8 cellular contexts compared by ENCODE assay signal in the genomic region with DNA sequence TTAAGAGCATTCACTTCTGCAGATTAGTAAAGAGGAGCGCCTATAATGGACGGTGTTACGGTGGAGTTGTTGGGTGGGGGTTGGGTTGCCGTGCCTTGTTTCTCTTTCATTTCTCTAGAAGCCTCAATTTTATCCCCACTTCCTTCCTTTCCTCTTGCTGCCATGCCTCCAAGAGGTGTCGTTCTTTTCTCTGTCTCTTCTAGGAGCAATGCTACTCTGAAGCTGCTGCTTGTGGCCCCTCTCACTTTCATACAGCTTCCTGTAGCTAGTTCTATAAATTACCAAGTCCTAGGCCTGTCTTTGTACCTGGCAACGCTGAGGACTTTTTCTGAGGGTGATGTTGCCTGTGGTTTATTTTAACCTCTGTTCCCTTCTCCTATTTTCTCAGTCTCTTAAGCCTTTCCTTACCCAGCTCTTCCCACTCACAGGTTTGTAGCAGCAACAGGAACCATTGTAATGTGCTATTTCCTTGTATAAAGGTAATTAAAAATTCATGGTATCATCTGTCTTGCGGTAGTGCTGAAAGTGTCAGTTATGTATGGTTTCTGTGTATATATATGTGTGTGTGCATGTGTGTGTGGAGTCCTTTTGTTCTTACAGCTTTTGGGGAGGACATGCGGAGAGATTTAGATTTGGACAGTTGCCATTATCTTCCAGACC. TPM values are rescaled to one million over a fixed set of nuclear protein-coding genes. Genes with fewer than 3 reads are reported as not detected.
DNase-seq lines count a peak whose midpoint lies in the region; ATAC-seq, FAIRE-seq and TF ChIP-seq lines count a peak whose summit lies in the region.
"Had no signal": no experiment of that assay in that cellular context is flagged by ENCODE, and none has a peak within 500 bp of the region (broad histone marks: within the 10 kb centered on the region; RNA-seq: fewer than 3 reads in every experiment).

No MANE protein-coding gene starts in this region.

- no peak overlapping the region for H3K4me3 ChIP-seq in K562

- no peak overlapping the region for H3K4me3 Mint-ChIP-seq in nephron progenitor cell
- H3K4me3 Mint-ChIP-seq: activated naive CD8-positive, alpha-beta T cell had no signal

- CTCF ChIA-PET in K562 (lab: Yijun Ruan, JAX; ENCODE audit: low intra/inter-chr PET ratio) = no interaction called here

- peaks cover 0 to 7% of the 10 kb centered on the region in 2 experiments; a peak in 3 of 5 replicates for H3K4me1 ChIP-seq in K562 (replicated peaks in 1 of 2; ENCODE audit: control insufficient read depth in 2 of 2, insufficient read depth in 2 of 2, low read length in 2 of 2)

- H3K27me3 ChIP-seq in K562 (ENCODE audit: control insufficient read depth in 2 of 2, insufficient read depth in 2 of 2, low read length in 2 of 2) = no peaks in the 10 kb centered on the region

- FAIRE-seq in K562 (lab: Jason Lieb, UNC) = no peak

- POLR2A ChIA-PET in K562 (lab: Yijun Ruan, JAX) = interaction anchor here (0.6 to 1.1 kb wide), 3 partner anchors 10 to 54 kb away, joined by 3 to 4 read pairs (median 3); no protein-coding TSS in a partner anchor

- no peak for TF ChIP-seq POLR2A in K562 (conservative IDR thresholded peaks at IDR 0.05)

- peaks cover 21% of the 10 kb centered on the region; the same call in 2 of the 3 replicates for H3K79me2 ChIP-seq in K562 (ENCODE audit: control insufficient read depth, insufficient read depth, low read length)

- H3K9me3 ChIP-seq in K562 (replicated peaks; ENCODE audit: control insufficient read depth, insufficient read depth, low read depth, low read length) = no peaks in the 10 kb centered on the region

- H3K9me1 ChIP-seq in K562 (ENCODE audit: control insufficient read depth, insufficient read depth, low read length) = no peaks in the 10 kb centered on the region

- ATAC-seq in GM19023 (IDR thresholded peaks at IDR 0.05; ENCODE audit: unreplicated experiment) = peak; percentile 88
- peak; percentile 81 for ATAC-seq in HG02973 (IDR thresholded peaks at IDR 0.05; ENCODE audit: unreplicated experiment)
- peak; percentile 79 for ATAC-seq in K562

- 18% methylated on average over 7 of the region's 8 CpGs for WGBS in K562 (ENCODE audit: insufficient coverage, low coverage, missing lambda C conversion rate)

- H3K27ac Mint-ChIP-seq in nephron progenitor cell = no peak overlapping the region
- H3K27ac Mint-ChIP-seq: activated naive CD8-positive, alpha-beta T cell had no signal

- peak overlapping the region; percentile 56 for H3K4me2 ChIP-seq in K562 (ENCODE audit: insufficient read depth, low read length)

- H3K27me3 Mint-ChIP-seq in nephron progenitor cell (ENCODE audit: low read depth, poor library complexity) = no peaks in the 10 kb centered on the region
- H3K27me3 Mint-ChIP-seq: activated naive CD8-positive, alpha-beta T cell had no signal

- TF ChIP-seq RAD21 in K562 (CRISPR knock-in tag; conservative IDR thresholded peaks at IDR 0.05 in 1 of 2, IDR thresholded peaks at IDR 0.05 in 1 of 2) = no peak

- peaks cover 13% of the 10 kb centered on the region for H3K36me3 Mint-ChIP-seq in nephron progenitor cell (ENCODE audit: low read depth)

- H2AFZ ChIP-seq in K562 (ENCODE audit: low read depth, low read length) = peak overlapping the region; percentile 50; the same call in 1 of the 2 replicates

- no TSS peak for BruUV-seq in K562 (replicated peaks; lab: Mats Ljungman, UMichigan)

- H3K4me1 Mint-ChIP-seq in nephron progenitor cell = no peaks in the 10 kb centered on the region

- peak overlapping the region; percentile 43 for H3K27ac ChIP-seq in K562 (ENCODE audit: extremely low read depth, low read depth, low read length)

- in situ Hi-C loops in K562 (cut with MboI) = no loop called here

- intact Hi-C loops in K562 (cut with micrococcal nuclease) = loop anchor here (5.0 kb wide), 1 partner anchor 43 kb away; a partner anchor contains a TSS

- no peak for TF ChIP-seq EP300 in K562 (IDR thresholded peaks at IDR 0.05; ENCODE audit: low read length)

- peaks cover 24% of the 10 kb centered on the region for H3K9me3 Mint-ChIP-seq in nephron progenitor cell

- no peaks in the 10 kb centered on the region for H3K36me3 ChIP-seq in K562 (ENCODE audit: control insufficient read depth, insufficient read depth, low read length)

- no peak for TF ChIP-seq CTCF in K562 (IDR thresholded peaks at IDR 0.05 in 2 of 3, conservative IDR thresholded peaks at IDR 0.05 in 1 of 3; ENCODE audit: insufficient read depth in 2 of 3, low read depth in 1 of 3, low read length in 3 of 3)
- no peak for TF ChIP-seq CTCF in nephron progenitor cell (IDR thresholded peaks at IDR 0.05)

- 0 out of 4 replicates have a peak overlapping the region, but pooled peaks of 1 of the 2 experiments have one; percentile 38 for H3K9ac ChIP-seq in K562 (ENCODE audit: insufficient read depth in 1 of 2, low read depth in 2 of 2, low read length in 2 of 2)

- DNase-seq in OCI-M1 (lab: John Stamatoyannopoulos, UW) = peak; percentile 82
- peak in 2 of 4 experiments; percentile 8 to 14 for DNase-seq in K562 (ENCODE audit: extremely low read depth in 1 of 4, low spot score in 3 of 4)
- peak; percentile 46 for DNase-seq in stimulated activated CD4-positive, alpha-beta T cell treated with anti-CD3 and anti-CD28 coated beads, Interleukin-2, amount 100 ng/mL, for 4 hours (ENCODE audit: low read depth)
- DNase-seq in nephron progenitor cell = no peak
- DNase-seq in NCI-H1436 (lab: John Stamatoyannopoulos, UW) = no peak

- peaks cover 2% of the 10 kb centered on the region for H4K20me1 ChIP-seq in K562 (replicated peaks; ENCODE audit: control insufficient read depth, insufficient read depth, low read length)

TF ChIP-seq in K562, 482 proteins besides CTCF, POLR2A, EP300 and RAD21:
- TF ChIP-seq CBFA2T3 (IDR thresholded peaks at IDR 0.05) = peak; percentile 11; the same call in 1 of the 2 replicates
- peak; percentile 53 for TF ChIP-seq NFIC (IDR thresholded peaks at IDR 0.05)
- no peak for TF ChIP-seq PRMT5 (CRISPR knock-in tag; IDR thresholded peaks at IDR 0.05)
- TF ChIP-seq SPI1 (IDR thresholded peaks at IDR 0.05; ENCODE audit: borderline replicate concordance, low read depth, low read length) = 0 out of 2 replicates have a peak, but pooled peaks have one; percentile 6
- TF ChIP-seq ZNF41 (CRISPR knock-in tag; conservative IDR thresholded peaks at IDR 0.05) = no peak

RNA-seq across cellular contexts. Expression of a gene that starts 44.0 kb away (rescaled TPM):
- total RNA-seq in K562 (2011; cell fraction: chromatin; rRNA removed; ENCODE audit: low replicate concordance) = 19.1 and 97.1 TPM in 2 replicates
- total RNA-seq in K562 (2011; cell fraction: nucleolus; rRNA removed) = 9.5 and 14.3 TPM in 2 replicates
- 35.8 and 66.0 TPM in 2 replicates for total RNA-seq in K562 (2011; cell fraction: nucleoplasm; rRNA removed)
- total RNA-seq in K562 (2014; rRNA removed) = 4.5 and 6.5 TPM in 2 replicates
- 12.2 and 12.3 TPM in 2 replicates for total RNA-seq in K562 (2014; rRNA removed; fragmentation: Illumina TruSeq; extraction: Trizol)
- total RNA-seq in K562 (2015; rRNA removed; fragmentation: Illumina TruSeq; extraction: Trizol) = 9.1 and 10.6 TPM in 2 replicates
- total RNA-seq in K562 (2021) = 7.4 and 9.8 TPM in 2 replicates
- 6.8 and 7.0 TPM in 2 replicates for polyA plus RNA-seq in K562 (2011; rRNA removed)
- 1.4 and 2.5 TPM in 2 replicates for polyA plus RNA-seq in K562 (2011; cell fraction: cytosol; rRNA removed)
- polyA plus RNA-seq in K562 (2011; cell fraction: nucleus; rRNA removed) = 8.2 and 12.3 TPM in 2 replicates
- 3.3 TPM in 2 replicates for polyA plus RNA-seq in K562 (2012)
- polyA plus RNA-seq in K562 (2014; fragmentation: Illumina TruSeq; extraction: Trizol) = 4.0 and 5.0 TPM in 2 replicates
- 1 to 10 TPM; 1.2 to 2.0 TPM for polyA plus RNA-seq in K562 (2014; fragmentation: Nextera tagmentation; extraction: Ambion mirVana)
- polyA plus RNA-seq in K562 (2014; rRNA removed) = 3.7 TPM in 2 replicates
- polyA minus RNA-seq in K562 (2011; rRNA and poly(A)+ RNA removed) = 22.6 and 23.1 TPM in 2 replicates
- 2.8 and 2.9 TPM in 2 replicates for polyA minus RNA-seq in K562 (2011; cell fraction: cytosol; rRNA and poly(A)+ RNA removed)
- polyA minus RNA-seq in K562 (2011; cell fraction: nucleus; rRNA and poly(A)+ RNA removed) = 23.0 and 39.1 TPM in 2 replicates

Comparison
In these comparisons a context has a peak if more than half of its experiments do, and no peak if none do; other contexts are left out.
1. DNase-seq: peak in OCI-M1 (single experiment) and stimulated activated CD4-positive, alpha-beta T cell treated with anti-CD3 and anti-CD28 coated beads, Interleukin-2, amount 100 ng/mL, for 4 hours (single experiment); none in nephron progenitor cell (single experiment) and NCI-H1436 (single experiment).
2. Peak in every context shown above with its lines, with median percentiles within 50 percentile points of each other: ATAC-seq.